18 cellular contexts compared by ENCODE assay signal in genomic region chr1:180908084-180908765, GRCh38. TPM values are rescaled to one million over a fixed set of nuclear protein-coding genes. Genes with fewer than 3 reads are reported as not detected.
DNase-seq lines count a peak whose midpoint lies in the region; ATAC-seq, FAIRE-seq and TF ChIP-seq lines count a peak whose summit lies in the region.
"Had no signal": no experiment of that assay in that cellular context is flagged by ENCODE, and none has a peak within 500 bp of the region (broad histone marks: within the 10 kb centered on the region; RNA-seq: fewer than 3 reads in every experiment).

No MANE protein-coding gene starts in this region.

- H3K36me3 ChIP-seq in SK-N-SH (replicated peaks in 1 of 2; ENCODE audit: control insufficient read depth in 1 of 2, insufficient read depth in 2 of 2, low read length in 1 of 2) (no peaks in the 10 kb centered on the region), GM12878 (ENCODE audit: control insufficient read depth in 2 of 2, insufficient read depth in 2 of 2, low read length in 1 of 2) (no peaks in the 10 kb centered on the region), neuronal stem cell (replicated peaks in 1 of 2; ENCODE audit: control insufficient read depth in 2 of 2, insufficient read depth in 2 of 2, low read length in 2 of 2) (no peaks in the 10 kb centered on the region), lower lobe of right lung (no peaks in the 10 kb centered on the region)

- H3K4ac ChIP-seq in neuronal stem cell (ENCODE audit: low read length), result no peak overlapping the region

- peak overlapping the region; percentile 90 for H3K23ac ChIP-seq in neuronal stem cell (ENCODE audit: low read depth, low read length, poor library complexity)

- no peak overlapping the region for H3K4me3 ChIP-seq in SK-N-SH (ENCODE audit: low read depth in 2 of 2, low read length in 1 of 2)
- H3K4me3 ChIP-seq in GM12878, result peak overlapping the region; percentile 11; the same call in 1 of the 2 replicates
- no peak overlapping the region for H3K4me3 ChIP-seq in neuronal stem cell (ENCODE audit: low read length in 2 of 2)
- no peak overlapping the region for H3K4me3 ChIP-seq in lower lobe of right lung
- H3K4me3 ChIP-seq: GM23338 had no signal

- H3K18ac ChIP-seq in neuronal stem cell (ENCODE audit: low read length), result peak overlapping the region; percentile 42

- in situ Hi-C loops in GM13977 (cut with MboI; ENCODE audit: low pct_unique_long_range_greater_than_20kb, low sequenced_read_pairs, unreplicated experiment), result no loop called here
- in situ Hi-C loops in GM12878 (cut with MboI), result no loop called here

- no peak overlapping the region for H3K27ac ChIP-seq in SK-N-SH (ENCODE audit: low read depth in 2 of 2, low read length in 1 of 2)
- H3K27ac ChIP-seq in GM12878 (ENCODE audit: control insufficient read depth, insufficient read depth), result no peak overlapping the region
- H3K27ac ChIP-seq in neuronal stem cell (replicated peaks; ENCODE audit: low read length), result no peak overlapping the region
- no peak overlapping the region for H3K27ac ChIP-seq in lower lobe of right lung
- H3K27ac ChIP-seq: 22Rv1 had no signal

- H3K14ac ChIP-seq in neuronal stem cell (ENCODE audit: low read length), result no peak overlapping the region

- no peak for TF ChIP-seq EP300 in SK-N-SH (IDR thresholded peaks at IDR 0.05; ENCODE audit: borderline replicate concordance in 1 of 2, low read depth in 1 of 2, low read length in 1 of 2)
- TF ChIP-seq EP300 in GM12878 (IDR thresholded peaks at IDR 0.05; ENCODE audit: borderline replicate concordance in 1 of 2, control insufficient read depth in 1 of 2, low read depth in 2 of 2, low read length in 2 of 2), result no peak

- H3K79me2 ChIP-seq in SK-N-SH (ENCODE audit: insufficient read depth) (no peaks in the 10 kb centered on the region), GM12878 (ENCODE audit: control insufficient read depth, insufficient read depth, low read length) (no peaks in the 10 kb centered on the region)

- no TSS peak for BruUV-seq in GM12878 (replicated peaks; lab: Mats Ljungman, UMichigan)

- no peaks in the 10 kb centered on the region for H3K79me1 ChIP-seq in neuronal stem cell (ENCODE audit: low read depth, low read length)

- no peak overlapping the region for H2BK12ac ChIP-seq in neuronal stem cell (ENCODE audit: low read length)

- FAIRE-seq in GM12878 (lab: Jason Lieb, UNC), result peak; percentile 7
- FAIRE-seq: HepG2, RCC 7860 had no signal

- H3K9me3 ChIP-seq in SK-N-SH, result no peaks in the 10 kb centered on the region
- no peaks in the 10 kb centered on the region; the same call in 1 of the 3 replicates for H3K9me3 ChIP-seq in GM12878 (replicated peaks; ENCODE audit: control insufficient read depth, insufficient read depth, low read length)
- H3K9me3 ChIP-seq in neuronal stem cell (replicated peaks in 1 of 2; ENCODE audit: control insufficient read depth in 2 of 2, insufficient read depth in 1 of 2, low read depth in 1 of 2, low read length in 2 of 2), result peaks cover 0 to 4% of the 10 kb centered on the region in 2 donors
- no peaks in the 10 kb centered on the region for H3K9me3 ChIP-seq in lower lobe of right lung

- no peaks in the 10 kb centered on the region for H3K27me3 ChIP-seq in SK-N-SH (ENCODE audit: insufficient read depth)
- H3K27me3 ChIP-seq in GM12878 (replicated peaks in 1 of 2; ENCODE audit: control insufficient read depth in 2 of 2, insufficient read depth in 2 of 2, low read length in 1 of 2), result peaks cover 0 to 3% of the 10 kb centered on the region in 2 experiments; a peak in 1 of 4 replicates
- H3K27me3 ChIP-seq in neuronal stem cell (ENCODE audit: control insufficient read depth in 3 of 3, insufficient read depth in 3 of 3, low read depth in 1 of 3, low read length in 3 of 3), result peaks cover 0 to 31% (median 8%) of the 10 kb centered on the region in 3 experiments
- peaks cover 2% of the 10 kb centered on the region for H3K27me3 ChIP-seq in lower lobe of right lung (ENCODE audit: low read depth)

- H2AFZ ChIP-seq in SK-N-SH (ENCODE audit: low read depth), result no peak overlapping the region
- H2AFZ ChIP-seq in GM12878 (ENCODE audit: control insufficient read depth, low read depth, low read length), result no peak overlapping the region
- no peak overlapping the region for H2AFZ ChIP-seq in neuronal stem cell (ENCODE audit: low read length)
- H2AFZ ChIP-seq: GM23338 had no signal

- intact Hi-C loops in GM12878 (cut with micrococcal nuclease; ENCODE audit: unreplicated experiment) (no loop called here), lower lobe of right lung (cut with DNase I) (no loop called here)

- H3K4me2 ChIP-seq in SK-N-SH (no peak overlapping the region), GM12878 (ENCODE audit: control insufficient read depth, insufficient read depth) (peak overlapping the region; percentile 85; the same call in 1 of the 2 replicates), neuronal stem cell (ENCODE audit: insufficient read depth, low read length, poor library complexity, severe bottlenecking) (no peak overlapping the region)
- H3K4me2 ChIP-seq: GM23338 had no signal

- H4K8ac ChIP-seq in neuronal stem cell (ENCODE audit: low read depth, low read length), result no peak overlapping the region

- no peak for TF ChIP-seq POLR2A in GM12878 (IDR thresholded peaks at IDR 0.05; ENCODE audit: low read depth, low read length)

- H2AK5ac ChIP-seq in neuronal stem cell (ENCODE audit: low read depth, low read length), result peak overlapping the region; percentile 68

- SMC1A ChIA-PET in GM12878 (lab: Charles Lee; ENCODE audit: uncharacterized antibody, unreplicated experiment), result interaction anchor here (0.7 to 19.3 kb wide), 11 partner anchors 9 to 234 kb away, joined by 3 to 304 read pairs (median 8); partner anchors contain the start of gene STX6

- no peak overlapping the region for H2BK120ac ChIP-seq in neuronal stem cell (ENCODE audit: low read depth, low read length)

- H4K91ac ChIP-seq in neuronal stem cell (ENCODE audit: low read depth, low read length, poor library complexity), result no peak overlapping the region

- TF ChIP-seq RAD21 in SK-N-SH (IDR thresholded peaks at IDR 0.05; ENCODE audit: low read length), result no peak
- no peak for TF ChIP-seq RAD21 in GM12878 (IDR thresholded peaks at IDR 0.05; ENCODE audit: insufficient read depth, low read depth, low read length)

- DNase-seq in SK-N-SH (peak; percentile 14), GM13977 (ENCODE audit: low spot score) (peak; percentile 4), GM12878 (ENCODE audit: low read depth, low spot score) (no peak), neuronal stem cell (ENCODE audit: low spot score) (no peak), lower lobe of right lung (no peak)
- DNase-seq: DMS79, NCI-H1417 treated with DMSO at 0.1 percent for 48 hours, NCI-H1930, NCI-H526 had no signal

- no peak overlapping the region for H2BK5ac ChIP-seq in neuronal stem cell (ENCODE audit: low read length)

- H3K4me1 ChIP-seq in SK-N-SH (ENCODE audit: control insufficient read depth in 1 of 2, insufficient read depth in 2 of 2, low read depth in 1 of 2, low read length in 1 of 2), result no peaks in the 10 kb centered on the region
- H3K4me1 ChIP-seq in GM12878 (ENCODE audit: control insufficient read depth, insufficient read depth, low read length), result peaks cover 22% of the 10 kb centered on the region
- H3K4me1 ChIP-seq in neuronal stem cell (ENCODE audit: control insufficient read depth in 2 of 2, insufficient read depth in 1 of 2, low read depth in 1 of 2, low read length in 2 of 2), result peaks cover 2 to 11% of the 10 kb centered on the region in 2 donors
- peaks cover 12% of the 10 kb centered on the region for H3K4me1 ChIP-seq in lower lobe of right lung

- WGBS in SK-N-SH (ENCODE audit: low lambda C conversion rate), result 83% methylated on average over 15 of the region's 15 CpGs
- 70% methylated on average over 13 of the region's 15 CpGs for WGBS in GM12878 (ENCODE audit: insufficient coverage, insufficient replicate concordance, low lambda C conversion rate, missing lambda C conversion rate)
- no CpG with 5 or more reads among the region's 15 CpGs for WGBS in neuronal stem cell (ENCODE audit: extremely low coverage in 2 of 2, insufficient read length in 2 of 2, insufficient replicate concordance in 1 of 2), 2 donors

- no peaks in the 10 kb centered on the region for H4K20me1 ChIP-seq in SK-N-SH (ENCODE audit: insufficient read depth)
- no peaks in the 10 kb centered on the region for H4K20me1 ChIP-seq in GM12878 (ENCODE audit: control insufficient read depth, insufficient read depth)

- H2BK15ac ChIP-seq in neuronal stem cell (ENCODE audit: low read length), result no peak overlapping the region

- H3F3A ChIP-seq in SK-N-SH (replicated peaks; ENCODE audit: insufficient read depth), result no peaks in the 10 kb centered on the region

- POLR2A ChIA-PET in SK-N-SH (lab: Yijun Ruan, JAX) (no interaction called here), GM12878 (lab: Charles Lee) (interaction anchor here (1.0 to 1.5 kb wide), 4 partner anchors 9 to 183 kb away, joined by 3 to 5 read pairs (median 4); partner anchors contain the start of genes MR1 and STX6)

- no peak for ATAC-seq in SK-N-SH treated with all-trans-retinoic acid at 6 μM for 48 hours
- no peak for ATAC-seq in GM12878
- no peak for ATAC-seq in HG02588 (IDR thresholded peaks at IDR 0.05; ENCODE audit: unreplicated experiment)
- ATAC-seq in GM18519 (IDR thresholded peaks at IDR 0.05; ENCODE audit: low FRiP score, unreplicated experiment), result no peak
- no peak for ATAC-seq in lower lobe of right lung
- ATAC-seq: GM23338, HepG2, Right ventricle myocardium inferior had no signal

- CTCF ChIA-PET in SK-N-SH (lab: Yijun Ruan, JAX), result interaction anchor here (1.8 to 1.9 kb wide), 2 partner anchors 27 to 234 kb away, joined by 4 to 6 read pairs; no protein-coding TSS in a partner anchor
- CTCF ChIA-PET in GM12878 (lab: Yijun Ruan, JAX), result interaction anchor here (1.0 to 19.8 kb wide), 6 partner anchors 7 to 26 kb away, joined by 3 to 344 read pairs (median 7); no protein-coding TSS in a partner anchor

- H3K9me2 ChIP-seq in SK-N-SH, result no peaks in the 10 kb centered on the region

- TF ChIP-seq CTCF in SK-N-SH (IDR thresholded peaks at IDR 0.05), result no peak
- no peak for TF ChIP-seq CTCF in GM13977 (IDR thresholded peaks at IDR 0.05; ENCODE audit: extremely low read depth, insufficient read depth, missing control alignments)
- TF ChIP-seq CTCF in GM12878 (IDR thresholded peaks at IDR 0.05 in 2 of 3, conservative IDR thresholded peaks at IDR 0.05 in 1 of 3; ENCODE audit: control insufficient read depth in 2 of 3, extremely low read depth in 1 of 3, insufficient read depth in 1 of 3, low read depth in 3 of 3, low read length in 3 of 3), result no peak
- no peak for TF ChIP-seq CTCF in lower lobe of right lung (IDR thresholded peaks at IDR 0.05)

- H3K9ac ChIP-seq in SK-N-SH (no peak overlapping the region), GM12878 (ENCODE audit: control insufficient read depth, insufficient read depth, low read length) (no peak overlapping the region), neuronal stem cell (ENCODE audit: low read depth, low read length, poor library complexity) (no peak overlapping the region)

- RAD21 ChIA-PET in GM12878 (lab: Charles Lee; ENCODE audit: unreplicated experiment), result interaction anchor here (1.0 to 3.0 kb wide), 13 partner anchors 8 to 277 kb away, joined by 3 to 31 read pairs (median 9); partner anchors contain the start of gene XPR1

RNA-seq across cellular contexts. Expression of gene KIAA1614, which starts 4.5 kb away (rescaled TPM):
- polyA plus RNA-seq in SK-N-SH (2012; rRNA removed) (1.1 and 1.2 TPM in 2 replicates), GM12878 (2011; rRNA removed) (0.31 and 0.59 TPM in 2 replicates), GM12878 (2014; fragmentation: Illumina TruSeq; extraction: Trizol) (0.03 TPM in 2 replicates), GM12878 (2014; fragmentation: Nextera tagmentation; extraction: Ambion mirVana) (under 1 TPM in 1 of 2 experiments, not detected in 1; 0.03 TPM), GM12878 (2014; rRNA removed) (0.36 and 1.0 TPM in 2 replicates), GM12878 (2016; fragmentation: Nextera tagmentation; extraction: Ambion mirVana) (under 1 TPM; 0.09 to 0.27 TPM)
- polyA plus RNA-seq in SK-N-SH (2012; cell fraction: cytosol; rRNA removed), result 0.80 and 1.4 TPM in 2 replicates
- 3.0 and 3.7 TPM in 2 replicates for polyA plus RNA-seq in SK-N-SH (2012; cell fraction: nucleus; rRNA removed)
- 0.54 and 0.58 TPM in 2 replicates for total RNA-seq in GM12878 (2013; cell fraction: nucleolus; rRNA removed)
- total RNA-seq in GM12878 (2014; rRNA removed) (0.05 and 0.28 TPM in 2 replicates), GM12878 (2014; rRNA removed; fragmentation: Illumina TruSeq; extraction: Trizol) (0.04 and 0.09 TPM in 2 replicates), GM12878 (2021) (0.24 and 0.26 TPM in 2 replicates), lower lobe of right lung (4.1 TPM)
- 0.24 TPM for polyA plus RNA-seq in GM12878 (2011; ENCODE audit: low read depth)
- polyA plus RNA-seq in GM12878 (2011; cell fraction: cytosol; rRNA removed), result 0.28 and 0.69 TPM in 2 replicates
- polyA plus RNA-seq in GM12878 (2011; cell fraction: nucleus; rRNA removed), result 1.7 TPM in 2 replicates
- 0.24 and 0.38 TPM in 2 replicates for polyA plus RNA-seq in GM12878 (2012)
- polyA minus RNA-seq in GM12878 (2011; rRNA and poly(A)+ RNA removed), result 0.44 and 2.0 TPM in 2 replicates
- 0.27 and 2.4 TPM in 2 replicates for polyA minus RNA-seq in GM12878 (2011; cell fraction: cytosol; rRNA and poly(A)+ RNA removed)
- polyA minus RNA-seq in GM12878 (2011; cell fraction: nucleus; rRNA and poly(A)+ RNA removed), result 0.73 and 1.1 TPM in 2 replicates
- 3.4 TPM for polyA plus RNA-seq in neuronal stem cell (2013, experiment 1 of 2)
- 3.7 TPM for polyA plus RNA-seq in neuronal stem cell (2013, experiment 2 of 2)
- polyA plus RNA-seq: CD14-positive monocyte had no signal

Comparison
In these comparisons a context has a peak if more than half of its experiments do, and no peak if none do; other contexts are left out.
1. DNase-seq: peak in SK-N-SH (single experiment) and GM13977 (single experiment); none in GM12878 (single experiment), neuronal stem cell (single experiment) and lower lobe of right lung (single experiment).